2 cellular contexts compared by ENCODE assay signal in the genomic region with DNA sequence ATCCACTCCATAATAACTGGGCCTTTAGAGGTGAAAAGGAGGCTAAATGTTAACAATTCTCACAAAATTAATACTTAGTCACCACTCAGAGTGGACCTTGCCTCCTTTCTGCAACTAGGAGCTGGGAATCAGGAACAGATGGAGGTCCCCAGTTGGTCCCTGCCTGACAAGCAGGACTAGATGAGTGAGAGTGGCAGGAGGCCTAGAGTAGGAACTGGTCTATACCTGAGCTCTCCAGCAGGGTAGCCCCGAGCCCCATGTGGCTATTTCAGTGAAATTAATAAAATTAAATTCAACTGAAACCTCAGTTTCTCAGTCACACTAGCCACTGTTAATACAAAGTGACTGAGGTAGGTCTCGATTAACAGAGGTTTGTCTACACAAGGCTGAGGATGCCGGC.
TF ChIP-seq lines count a peak whose summit lies in the region.

No MANE protein-coding gene starts in this region.

TF ChIP-seq in SK-N-SH, 30 proteins besides CTCF, POLR2A, EP300 and RAD21 (continued from another document):
- no peak for TF ChIP-seq MAX (IDR thresholded peaks at IDR 0.05; ENCODE audit: low read depth)
- no peak for TF ChIP-seq FOSL2 (IDR thresholded peaks at IDR 0.05; ENCODE audit: borderline replicate concordance, low read depth)
- no peak for TF ChIP-seq GATA2 (CRISPR knock-in tag; IDR thresholded peaks at IDR 0.05)
- no peak for TF ChIP-seq TCF12 (IDR thresholded peaks at IDR 0.05)
- TF ChIP-seq, protein P1, sequence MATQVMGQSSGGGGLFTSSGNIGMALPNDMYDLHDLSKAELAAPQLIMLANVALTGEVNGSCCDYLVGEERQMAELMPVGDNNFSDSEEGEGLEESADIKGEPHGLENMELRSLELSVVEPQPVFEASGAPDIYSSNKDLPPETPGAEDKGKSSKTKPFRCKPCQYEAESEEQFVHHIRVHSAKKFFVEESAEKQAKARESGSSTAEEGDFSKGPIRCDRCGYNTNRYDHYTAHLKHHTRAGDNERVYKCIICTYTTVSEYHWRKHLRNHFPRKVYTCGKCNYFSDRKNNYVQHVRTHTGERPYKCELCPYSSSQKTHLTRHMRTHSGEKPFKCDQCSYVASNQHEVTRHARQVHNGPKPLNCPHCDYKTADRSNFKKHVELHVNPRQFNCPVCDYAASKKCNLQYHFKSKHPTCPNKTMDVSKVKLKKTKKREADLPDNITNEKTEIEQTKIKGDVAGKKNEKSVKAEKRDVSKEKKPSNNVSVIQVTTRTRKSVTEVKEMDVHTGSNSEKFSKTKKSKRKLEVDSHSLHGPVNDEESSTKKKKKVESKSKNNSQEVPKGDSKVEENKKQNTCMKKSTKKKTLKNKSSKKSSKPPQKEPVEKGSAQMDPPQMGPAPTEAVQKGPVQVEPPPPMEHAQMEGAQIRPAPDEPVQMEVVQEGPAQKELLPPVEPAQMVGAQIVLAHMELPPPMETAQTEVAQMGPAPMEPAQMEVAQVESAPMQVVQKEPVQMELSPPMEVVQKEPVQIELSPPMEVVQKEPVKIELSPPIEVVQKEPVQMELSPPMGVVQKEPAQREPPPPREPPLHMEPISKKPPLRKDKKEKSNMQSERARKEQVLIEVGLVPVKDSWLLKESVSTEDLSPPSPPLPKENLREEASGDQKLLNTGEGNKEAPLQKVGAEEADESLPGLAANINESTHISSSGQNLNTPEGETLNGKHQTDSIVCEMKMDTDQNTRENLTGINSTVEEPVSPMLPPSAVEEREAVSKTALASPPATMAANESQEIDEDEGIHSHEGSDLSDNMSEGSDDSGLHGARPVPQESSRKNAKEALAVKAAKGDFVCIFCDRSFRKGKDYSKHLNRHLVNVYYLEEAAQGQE (IDR thresholded peaks at IDR 0.05; ENCODE audit: low read depth, low read length), result no peak
- TF ChIP-seq FOXJ3 (CRISPR knock-in tag; IDR thresholded peaks at IDR 0.05), result no peak
- no peak for TF ChIP-seq TAF1 (IDR thresholded peaks at IDR 0.05; ENCODE audit: borderline replicate concordance, low read depth, low read length)
- no peak for TF ChIP-seq ZBTB33 (IDR thresholded peaks at IDR 0.05; ENCODE audit: borderline replicate concordance, low read depth)
- TF ChIP-seq EZH2phosphoT487 (IDR thresholded peaks at IDR 0.05; ENCODE audit: borderline replicate concordance, low read depth), result no peak
- no peak for TF ChIP-seq CHD2 (IDR thresholded peaks at IDR 0.05; ENCODE audit: low read length, partially characterized antibody)
- no peak for TF ChIP-seq MEF2A (IDR thresholded peaks at IDR 0.05; ENCODE audit: borderline replicate concordance, low read depth)
- no peak for TF ChIP-seq YY1 (IDR thresholded peaks at IDR 0.05; ENCODE audit: low read depth)
- no peak for TF ChIP-seq NFIC (IDR thresholded peaks at IDR 0.05; ENCODE audit: borderline replicate concordance)
- no peak for TF ChIP-seq ELF1 (IDR thresholded peaks at IDR 0.05)
- no peak for TF ChIP-seq JUND (IDR thresholded peaks at IDR 0.05)
- no peak for TF ChIP-seq MXI1 (IDR thresholded peaks at IDR 0.05; ENCODE audit: low read depth, low read length)

TF ChIP-seq in SK-N-SH treated with all-trans-retinoic acid at 6 μM for 48 hours, 23 proteins besides CTCF, POLR2A, EP300 and RAD21 (continued from another document):
- TF ChIP-seq, protein P2, sequence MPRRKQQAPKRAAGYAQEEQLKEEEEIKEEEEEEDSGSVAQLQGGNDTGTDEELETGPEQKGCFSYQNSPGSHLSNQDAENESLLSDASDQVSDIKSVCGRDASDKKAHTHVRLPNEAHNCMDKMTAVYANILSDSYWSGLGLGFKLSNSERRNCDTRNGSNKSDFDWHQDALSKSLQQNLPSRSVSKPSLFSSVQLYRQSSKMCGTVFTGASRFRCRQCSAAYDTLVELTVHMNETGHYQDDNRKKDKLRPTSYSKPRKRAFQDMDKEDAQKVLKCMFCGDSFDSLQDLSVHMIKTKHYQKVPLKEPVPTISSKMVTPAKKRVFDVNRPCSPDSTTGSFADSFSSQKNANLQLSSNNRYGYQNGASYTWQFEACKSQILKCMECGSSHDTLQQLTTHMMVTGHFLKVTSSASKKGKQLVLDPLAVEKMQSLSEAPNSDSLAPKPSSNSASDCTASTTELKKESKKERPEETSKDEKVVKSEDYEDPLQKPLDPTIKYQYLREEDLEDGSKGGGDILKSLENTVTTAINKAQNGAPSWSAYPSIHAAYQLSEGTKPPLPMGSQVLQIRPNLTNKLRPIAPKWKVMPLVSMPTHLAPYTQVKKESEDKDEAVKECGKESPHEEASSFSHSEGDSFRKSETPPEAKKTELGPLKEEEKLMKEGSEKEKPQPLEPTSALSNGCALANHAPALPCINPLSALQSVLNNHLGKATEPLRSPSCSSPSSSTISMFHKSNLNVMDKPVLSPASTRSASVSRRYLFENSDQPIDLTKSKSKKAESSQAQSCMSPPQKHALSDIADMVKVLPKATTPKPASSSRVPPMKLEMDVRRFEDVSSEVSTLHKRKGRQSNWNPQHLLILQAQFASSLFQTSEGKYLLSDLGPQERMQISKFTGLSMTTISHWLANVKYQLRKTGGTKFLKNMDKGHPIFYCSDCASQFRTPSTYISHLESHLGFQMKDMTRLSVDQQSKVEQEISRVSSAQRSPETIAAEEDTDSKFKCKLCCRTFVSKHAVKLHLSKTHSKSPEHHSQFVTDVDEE (CRISPR knock-in tag; IDR thresholded peaks at IDR 0.05), result no peak
- no peak for TF ChIP-seq ARNTL (CRISPR knock-in tag; IDR thresholded peaks at IDR 0.05; ENCODE audit: borderline replicate concordance, low read depth)
- TF ChIP-seq, protein P3, sequence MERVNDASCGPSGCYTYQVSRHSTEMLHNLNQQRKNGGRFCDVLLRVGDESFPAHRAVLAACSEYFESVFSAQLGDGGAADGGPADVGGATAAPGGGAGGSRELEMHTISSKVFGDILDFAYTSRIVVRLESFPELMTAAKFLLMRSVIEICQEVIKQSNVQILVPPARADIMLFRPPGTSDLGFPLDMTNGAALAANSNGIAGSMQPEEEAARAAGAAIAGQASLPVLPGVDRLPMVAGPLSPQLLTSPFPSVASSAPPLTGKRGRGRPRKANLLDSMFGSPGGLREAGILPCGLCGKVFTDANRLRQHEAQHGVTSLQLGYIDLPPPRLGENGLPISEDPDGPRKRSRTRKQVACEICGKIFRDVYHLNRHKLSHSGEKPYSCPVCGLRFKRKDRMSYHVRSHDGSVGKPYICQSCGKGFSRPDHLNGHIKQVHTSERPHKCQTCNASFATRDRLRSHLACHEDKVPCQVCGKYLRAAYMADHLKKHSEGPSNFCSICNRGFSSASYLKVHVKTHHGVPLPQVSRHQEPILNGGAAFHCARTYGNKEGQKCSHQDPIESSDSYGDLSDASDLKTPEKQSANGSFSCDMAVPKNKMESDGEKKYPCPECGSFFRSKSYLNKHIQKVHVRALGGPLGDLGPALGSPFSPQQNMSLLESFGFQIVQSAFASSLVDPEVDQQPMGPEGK (CRISPR knock-in tag; IDR thresholded peaks at IDR 0.05; ENCODE audit: borderline replicate concordance), result no peak
- TF ChIP-seq OSR1 (CRISPR knock-in tag; IDR thresholded peaks at IDR 0.05), result no peak
- TF ChIP-seq BACH2 (CRISPR knock-in tag; IDR thresholded peaks at IDR 0.05; ENCODE audit: borderline replicate concordance), result no peak
- TF ChIP-seq RARB (CRISPR knock-in tag; IDR thresholded peaks at IDR 0.05), result no peak
- no peak for TF ChIP-seq GLIS3 (CRISPR knock-in tag; IDR thresholded peaks at IDR 0.05)
- no peak for TF ChIP-seq CSDC2 (CRISPR knock-in tag; IDR thresholded peaks at IDR 0.05)
- no peak for TF ChIP-seq PPARA (CRISPR knock-in tag; IDR thresholded peaks at IDR 0.05; ENCODE audit: borderline replicate concordance)
- no peak for TF ChIP-seq TOX (CRISPR knock-in tag; IDR thresholded peaks at IDR 0.05; ENCODE audit: borderline replicate concordance)
- TF ChIP-seq ZC3H10 (CRISPR knock-in tag; IDR thresholded peaks at IDR 0.05), result no peak
- no peak for TF ChIP-seq TCF4 (CRISPR knock-in tag; IDR thresholded peaks at IDR 0.05; ENCODE audit: borderline replicate concordance)
- TF ChIP-seq ZNF565 (CRISPR knock-in tag; conservative IDR thresholded peaks at IDR 0.05; ENCODE audit: low read depth), result no peak
- TF ChIP-seq CSRNP3 (CRISPR knock-in tag; IDR thresholded peaks at IDR 0.05), result no peak
- no peak for TF ChIP-seq ZNF8 (CRISPR knock-in tag; IDR thresholded peaks at IDR 0.05)
